In genomic region chr14:98290596-98290995, GRCh38 we compare ENCODE assay signal across 21 cellular contexts.
DNase-seq lines count a peak whose midpoint lies in the region; ATAC-seq and TF ChIP-seq lines count a peak whose summit lies in the region.
"Had no signal": no experiment of that assay in that cellular context is flagged by ENCODE, and none has a peak within 500 bp of the region (broad histone marks: within the 10 kb centered on the region; RNA-seq: fewer than 3 reads in every experiment).

No MANE protein-coding gene starts in this region.

- peaks cover 10% of the 10 kb centered on the region for H3K4me1 Mint-ChIP-seq in activated T-cell treated with anti-CD3 and anti-CD28 coated beads, Interleukin-2, amount 50 U/mL, for 24 hours (ENCODE audit: low read depth)
- H3K4me1 Mint-ChIP-seq in stimulated activated memory B cell treated with anti-CD40 and anti-IgM and Interleukin-4, amounts not matched to agents 10 μg/mL and 1 μg/mL and 100 μg/mL, for 72 hours, result no peaks in the 10 kb centered on the region

- TF ChIP-seq CTCF in esophagus muscularis mucosa (IDR thresholded peaks at IDR 0.05), result no peak

- peak; percentile 13 for DNase-seq in activated T-cell treated with anti-CD3 and anti-CD28 coated beads for 24 hours (ENCODE audit: low read depth)
- no peak for DNase-seq in activated T-cell treated with anti-CD3 and anti-CD28 coated beads, Interleukin-2, amount 50 U/mL, for 24 hours
- DNase-seq in RKO (ENCODE audit: low spot score), result peak; percentile 15
- peak; percentile 64 for DNase-seq in esophagus muscularis mucosa (ENCODE audit: extremely low spot score)
- DNase-seq in stimulated activated CD4-positive, alpha-beta T cell treated with anti-CD3 and anti-CD28 coated beads, Interleukin-4, amount 100 ng/mL, for 48 hours (ENCODE audit: low read depth in 2 of 2), result peak; percentile 2 to 4
- DNase-seq in H4 (ENCODE audit: low spot score), result no peak
- DNase-seq: DMS53, kidney, NCI-H1436 treated with DMSO at 0.1 percent for 48 hours, NCI-H2171, NCI-H69, pancreas, right lobe of liver had no signal

- no peaks in the 10 kb centered on the region for H3K27me3 ChIP-seq in esophagus muscularis mucosa
- H3K27me3 ChIP-seq: pancreas, right lobe of liver had no signal

- H3K4me3 ChIP-seq in esophagus muscularis mucosa, result no peak overlapping the region
- H3K4me3 ChIP-seq: coronary artery, HAP-1, pancreas, right lobe of liver had no signal

- 74% methylated on average over 4 of the region's 4 CpGs for WGBS in esophagus muscularis mucosa

- no peak overlapping the region for H3K27ac ChIP-seq in esophagus muscularis mucosa (replicated peaks in 1 of 4)
- H3K27ac ChIP-seq: coronary artery, pancreas, right lobe of liver had no signal

- H3K27ac Mint-ChIP-seq in activated T-cell treated with anti-CD3 and anti-CD28 coated beads, Interleukin-2, amount 50 U/mL, for 24 hours, result no peak overlapping the region
- no peak overlapping the region for H3K27ac Mint-ChIP-seq in stimulated activated memory B cell treated with anti-CD40 and anti-IgM and Interleukin-4, amounts not matched to agents 10 μg/mL and 1 μg/mL and 100 μg/mL, for 72 hours
- H3K27ac Mint-ChIP-seq: brain; natural killer cell treated with Interleukin-12 subunit alpha and Interleukin-12 subunit beta and Interleukin-15 and Interleukin-18, amount 100 ng/mL, for 72 hours; T-helper 1 cell treated with Interleukin-12 subunit alpha and Interleukin-12 subunit beta and Interleukin-4 antibody, amounts not matched to agents 30 μg/mL and 1 μg/mL, for 36 hours had no signal

- H3K36me3 ChIP-seq in esophagus muscularis mucosa, result no peaks in the 10 kb centered on the region
- H3K36me3 ChIP-seq: HAP-1, pancreas, right lobe of liver had no signal

- H3K4me1 ChIP-seq in esophagus muscularis mucosa, result no peaks in the 10 kb centered on the region
- H3K4me1 ChIP-seq: HAP-1, pancreas, right lobe of liver had no signal

- H3K9me3 ChIP-seq in esophagus muscularis mucosa, result peaks cover 0 to 4% (median under 1%) of the 10 kb centered on the region in 4 donors
- H3K9me3 ChIP-seq: HAP-1, pancreas, right lobe of liver had no signal

- H3K4me3 Mint-ChIP-seq in activated T-cell treated with anti-CD3 and anti-CD28 coated beads, Interleukin-2, amount 50 U/mL, for 24 hours, result no peak overlapping the region
- no peak overlapping the region for H3K4me3 Mint-ChIP-seq in stimulated activated memory B cell treated with anti-CD40 and anti-IgM and Interleukin-4, amounts not matched to agents 10 μg/mL and 1 μg/mL and 100 μg/mL, for 72 hours
- H3K4me3 Mint-ChIP-seq: brain; natural killer cell treated with Interleukin-12 subunit alpha and Interleukin-12 subunit beta and Interleukin-15 and Interleukin-18, amount 100 ng/mL, for 72 hours; T-helper 1 cell treated with Interleukin-12 subunit alpha and Interleukin-12 subunit beta and Interleukin-4 antibody, amounts not matched to agents 30 μg/mL and 1 μg/mL, for 36 hours had no signal

- TF ChIP-seq POLR2A in esophagus muscularis mucosa (IDR thresholded peaks at IDR 0.05; ENCODE audit: low read depth), result no peak

- H3K36me3 Mint-ChIP-seq in activated T-cell treated with anti-CD3 and anti-CD28 coated beads, Interleukin-2, amount 50 U/mL, for 24 hours (ENCODE audit: low read depth), result no peaks in the 10 kb centered on the region
- H3K36me3 Mint-ChIP-seq in stimulated activated memory B cell treated with anti-CD40 and anti-IgM and Interleukin-4, amounts not matched to agents 10 μg/mL and 1 μg/mL and 100 μg/mL, for 72 hours, result no peaks in the 10 kb centered on the region
- H3K36me3 Mint-ChIP-seq: activated naive CD4-positive, alpha-beta T cell treated with anti-CD3 and anti-CD28 coated beads, Interleukin-2, amount 50 U/mL, for 72 hours; brain; natural killer cell treated with Interleukin-12 subunit alpha and Interleukin-12 subunit beta and Interleukin-15 and Interleukin-18, amount 100 ng/mL, for 72 hours had no signal

- H3K27me3 Mint-ChIP-seq in activated T-cell treated with anti-CD3 and anti-CD28 coated beads, Interleukin-2, amount 50 U/mL, for 24 hours, result no peaks in the 10 kb centered on the region
- no peaks in the 10 kb centered on the region for H3K27me3 Mint-ChIP-seq in stimulated activated memory B cell treated with anti-CD40 and anti-IgM and Interleukin-4, amounts not matched to agents 10 μg/mL and 1 μg/mL and 100 μg/mL, for 72 hours
- H3K27me3 Mint-ChIP-seq: brain; natural killer cell treated with Interleukin-12 subunit alpha and Interleukin-12 subunit beta and Interleukin-15 and Interleukin-18, amount 100 ng/mL, for 72 hours had no signal

- H3K9me3 Mint-ChIP-seq in activated T-cell treated with anti-CD3 and anti-CD28 coated beads, Interleukin-2, amount 50 U/mL, for 24 hours, result no peaks in the 10 kb centered on the region
- H3K9me3 Mint-ChIP-seq in stimulated activated memory B cell treated with anti-CD40 and anti-IgM and Interleukin-4, amounts not matched to agents 10 μg/mL and 1 μg/mL and 100 μg/mL, for 72 hours, result peaks cover 10% of the 10 kb centered on the region
- H3K9me3 Mint-ChIP-seq: natural killer cell treated with Interleukin-12 subunit alpha and Interleukin-12 subunit beta and Interleukin-15 and Interleukin-18, amount 100 ng/mL, for 72 hours had no signal

- ATAC-seq in HG03442 (IDR thresholded peaks at IDR 0.05; ENCODE audit: unreplicated experiment), result no peak
- ATAC-seq in stimulated activated memory B cell treated with anti-CD40 and anti-IgM and Interleukin-4, amounts not matched to agents 10 μg/mL and 1 μg/mL and 100 μg/mL, for 72 hours, result no peak
- ATAC-seq: pancreas, right lobe of liver had no signal

- no peak for TF ChIP-seq EP300 in esophagus muscularis mucosa (IDR thresholded peaks at IDR 0.05)

- intact Hi-C loops in esophagus muscularis mucosa (cut with DNase I), result no loop called here

Comparison
In these comparisons a context has a peak if more than half of its experiments do, and no peak if none do; other contexts are left out.
1. DNase-seq: peak in activated T-cell treated with anti-CD3 and anti-CD28 coated beads for 24 hours (single experiment), RKO (single experiment), esophagus muscularis mucosa (single experiment) and stimulated activated CD4-positive, alpha-beta T cell treated with anti-CD3 and anti-CD28 coated beads, Interleukin-4, amount 100 ng/mL, for 48 hours (2 of 2); none in activated T-cell treated with anti-CD3 and anti-CD28 coated beads, Interleukin-2, amount 50 U/mL, for 24 hours (single experiment) and H4 (single experiment).